Comparison of ENCODE assay signal across 27 cellular contexts in the genomic region with DNA sequence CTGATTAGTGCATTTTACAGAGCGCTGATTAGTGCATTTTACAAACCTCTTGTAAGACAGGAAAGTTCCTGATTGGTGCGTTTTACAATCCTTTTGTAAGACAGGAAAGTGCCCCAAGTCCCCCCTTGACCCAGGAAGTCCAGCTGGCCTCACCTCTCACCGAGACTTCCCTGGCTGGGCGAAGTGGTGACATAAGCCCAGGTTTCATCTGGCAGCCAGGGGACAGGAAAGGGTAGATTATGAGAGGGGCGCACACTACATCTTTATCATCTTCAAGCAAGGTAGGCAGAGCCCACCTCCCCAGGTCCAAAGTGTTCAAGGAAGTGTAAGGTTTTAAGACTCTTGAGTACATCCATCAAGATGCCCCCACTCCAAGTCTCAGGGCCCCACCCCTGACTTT. TPM values are rescaled to one million over a fixed set of nuclear protein-coding genes. Genes with fewer than 3 reads are reported as not detected.
"Had no signal": no experiment of that assay in that cellular context is flagged by ENCODE, and none has a peak within 500 bp of the region (broad histone marks: within the 10 kb centered on the region; RNA-seq: fewer than 3 reads in every experiment).

No MANE protein-coding gene starts in this region.

- H3K4me3 ChIP-seq: adrenal gland had no signal

- DNase-seq: activated B cell treated with CpG ODN at 0.5 μM for 24 hours; activated CD4-positive, alpha-beta memory T cell treated with anti-CD3 and anti-CD28 coated beads, Interleukin-2, amount 10 ng/mL, durations not matched to agents 7 days and 5 days; activated CD4-positive, alpha-beta T cell treated with anti-CD3 and anti-CD28 coated beads for 36 hours; activated CD4-positive, alpha-beta T cell treated with anti-CD3 and anti-CD28 coated beads, Interleukin-2, amount 50 U/mL, for 1 hour; activated naive CD4-positive, alpha-beta T cell treated with anti-CD3 and anti-CD28 coated beads, Interleukin-2, amount 50 U/mL, for 16 hours; activated naive CD8-positive, alpha-beta T cell treated with anti-CD3 and anti-CD28 coated beads, Interleukin-2, amount 10 ng/mL, durations not matched to agents 7 days and 5 days; anterior cingulate cortex; caudate nucleus; MM.1S; NCI-H1105; NCI-H1436; NCI-H1694 treated with DMSO at 0.1 percent for 48 hours; NCI-H2029 treated with DMSO at 0.1 percent for 48 hours; NCI-H345; NCI-H510A; NCI-H526 treated with DMSO at 0.1 percent for 48 hours; NK-92 treated with Interleukin-12 subunit alpha and Interleukin-12 subunit beta, amount 100 ng/mL, for 24 hours; OCI-M1; SHP77 treated with DMSO at 0.1 percent for 48 hours; T-helper 2 cell; T1000 had no signal

- H3K36me3 ChIP-seq: adrenal gland had no signal

- H3K27ac ChIP-seq: adrenal gland, RWPE1 had no signal

- H3K27me3 ChIP-seq: adrenal gland had no signal

- H3K27ac Mint-ChIP-seq: activated B cell treated with CpG ODN at 0.5 μM for 24 hours; activated CD4-positive, alpha-beta memory T cell treated with anti-CD3 and anti-CD28 coated beads, Interleukin-2, amount 10 ng/mL, durations not matched to agents 7 days and 5 days; activated CD4-positive, alpha-beta T cell treated with anti-CD3 and anti-CD28 coated beads for 36 hours; activated naive CD8-positive, alpha-beta T cell treated with anti-CD3 and anti-CD28 coated beads, Interleukin-2, amount 10 ng/mL, durations not matched to agents 7 days and 5 days; activated T-helper 17 cell treated with anti-CD3 and anti-CD28 coated beads, Interleukin-2, amount 50 U/mL, for 72 hours; T-cell had no signal

- ATAC-seq: activated CD4-positive, alpha-beta T cell treated with anti-CD3 and anti-CD28 coated beads for 36 hours; activated T-helper 17 cell treated with anti-CD3 and anti-CD28 coated beads, Interleukin-2, amount 50 U/mL, for 72 hours; Panc1; T-cell had no signal

- H3K4me1 ChIP-seq: adrenal gland had no signal

- H3K36me3 Mint-ChIP-seq: activated naive CD8-positive, alpha-beta T cell treated with anti-CD3 and anti-CD28 coated beads, Interleukin-2, amount 10 ng/mL, durations not matched to agents 7 days and 5 days; T-cell had no signal

- H3K9me3 ChIP-seq: adrenal gland had no signal

- H3K4me1 Mint-ChIP-seq: activated B cell treated with CpG ODN at 0.5 μM for 24 hours; activated CD4-positive, alpha-beta memory T cell treated with anti-CD3 and anti-CD28 coated beads, Interleukin-2, amount 10 ng/mL, durations not matched to agents 7 days and 5 days; activated naive CD8-positive, alpha-beta T cell treated with anti-CD3 and anti-CD28 coated beads, Interleukin-2, amount 10 ng/mL, durations not matched to agents 7 days and 5 days; activated T-helper 17 cell treated with anti-CD3 and anti-CD28 coated beads, Interleukin-2, amount 50 U/mL, for 72 hours had no signal

- H3K4me3 Mint-ChIP-seq: activated B cell treated with CpG ODN at 0.5 μM for 24 hours; activated CD4-positive, alpha-beta memory T cell treated with anti-CD3 and anti-CD28 coated beads, Interleukin-2, amount 10 ng/mL, durations not matched to agents 7 days and 5 days; activated CD4-positive, alpha-beta T cell treated with anti-CD3 and anti-CD28 coated beads for 36 hours; activated naive CD8-positive, alpha-beta T cell treated with anti-CD3 and anti-CD28 coated beads, Interleukin-2, amount 10 ng/mL, durations not matched to agents 7 days and 5 days; activated T-helper 17 cell treated with anti-CD3 and anti-CD28 coated beads, Interleukin-2, amount 50 U/mL, for 72 hours; T-cell had no signal

- H3K9me3 Mint-ChIP-seq: activated B cell treated with CpG ODN at 0.5 μM for 24 hours; activated CD4-positive, alpha-beta memory T cell treated with anti-CD3 and anti-CD28 coated beads, Interleukin-2, amount 10 ng/mL, durations not matched to agents 7 days and 5 days; activated naive CD8-positive, alpha-beta T cell treated with anti-CD3 and anti-CD28 coated beads, Interleukin-2, amount 10 ng/mL, durations not matched to agents 7 days and 5 days; activated T-helper 17 cell treated with anti-CD3 and anti-CD28 coated beads, Interleukin-2, amount 50 U/mL, for 72 hours; T-cell had no signal

RNA-seq across cellular contexts. Expression of a gene that starts 5.5 kb away (rescaled TPM):
- total RNA-seq: activated B cell treated with CpG ODN at 0.5 μM for 24 hours; activated CD4-positive, alpha-beta memory T cell treated with anti-CD3 and anti-CD28 coated beads, Interleukin-2, amount 10 ng/mL, durations not matched to agents 7 days and 5 days; SK-MEL-5 had no signal

RNA-seq across cellular contexts. Expression of a gene that starts 27.8 kb away (rescaled TPM):
- total RNA-seq: activated B cell treated with CpG ODN at 0.5 μM for 24 hours; activated CD4-positive, alpha-beta memory T cell treated with anti-CD3 and anti-CD28 coated beads, Interleukin-2, amount 10 ng/mL, durations not matched to agents 7 days and 5 days; activated CD4-positive, alpha-beta T cell treated with anti-CD3 and anti-CD28 coated beads for 36 hours; activated naive CD8-positive, alpha-beta T cell treated with anti-CD3 and anti-CD28 coated beads, Interleukin-2, amount 10 ng/mL, durations not matched to agents 7 days and 5 days; activated T-helper 17 cell treated with anti-CD3 and anti-CD28 coated beads, Interleukin-2, amount 50 U/mL, for 72 hours; adrenal gland; SK-MEL-5; T-cell had no signal
- polyA plus RNA-seq: adrenal gland had no signal

RNA-seq across cellular contexts. Expression of a gene that starts 53.7 kb away (rescaled TPM):
- total RNA-seq: activated B cell treated with CpG ODN at 0.5 μM for 24 hours; activated CD4-positive, alpha-beta memory T cell treated with anti-CD3 and anti-CD28 coated beads, Interleukin-2, amount 10 ng/mL, durations not matched to agents 7 days and 5 days; activated CD4-positive, alpha-beta T cell treated with anti-CD3 and anti-CD28 coated beads for 36 hours; activated naive CD8-positive, alpha-beta T cell treated with anti-CD3 and anti-CD28 coated beads, Interleukin-2, amount 10 ng/mL, durations not matched to agents 7 days and 5 days; activated T-helper 17 cell treated with anti-CD3 and anti-CD28 coated beads, Interleukin-2, amount 50 U/mL, for 72 hours; SK-MEL-5; T-cell had no signal
- polyA plus RNA-seq: adrenal gland had no signal
